In the genomic region with DNA sequence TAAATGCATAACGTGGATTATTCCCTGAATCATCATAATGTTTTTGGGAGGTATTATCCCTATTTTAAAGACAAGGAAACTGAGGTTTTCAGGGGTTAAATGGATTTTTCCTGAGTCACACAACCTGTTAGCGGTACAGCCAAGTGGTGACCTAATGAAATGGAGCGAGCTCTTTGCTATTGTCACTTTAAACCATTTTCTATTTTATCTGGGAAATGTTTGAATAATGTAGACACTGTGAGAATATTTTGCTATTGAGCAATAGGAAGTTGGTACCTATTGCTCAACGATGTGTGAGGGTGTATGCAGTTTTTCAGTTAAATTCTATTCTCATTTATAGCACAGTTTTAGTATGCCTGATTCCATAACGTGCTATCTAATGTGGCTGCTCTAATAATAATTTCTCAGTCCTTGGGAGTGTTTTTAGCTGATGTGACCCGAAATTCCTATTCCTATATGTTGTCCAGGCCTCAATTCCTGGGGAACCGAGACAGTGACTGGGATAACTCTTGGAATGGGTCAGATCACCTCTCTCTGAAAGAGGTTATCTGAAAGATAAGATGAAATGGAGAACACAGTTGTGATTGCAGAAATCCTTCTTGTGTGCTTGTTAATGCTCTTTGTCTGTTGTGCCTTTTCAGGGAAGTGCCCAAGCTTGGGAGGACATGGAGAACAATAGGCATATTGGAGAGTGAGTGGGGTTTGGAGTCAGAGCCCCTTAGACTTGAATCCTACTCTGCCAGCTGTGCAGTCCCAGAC, we compare ENCODE assay signal across 1 cellular context.
TF ChIP-seq lines count a peak whose summit lies in the region.

No MANE protein-coding gene starts in this region.

TF ChIP-seq in endothelial cell of umbilical vein, 7 proteins besides CTCF, POLR2A, EP300 and RAD21:
- TF ChIP-seq, protein P1, sequence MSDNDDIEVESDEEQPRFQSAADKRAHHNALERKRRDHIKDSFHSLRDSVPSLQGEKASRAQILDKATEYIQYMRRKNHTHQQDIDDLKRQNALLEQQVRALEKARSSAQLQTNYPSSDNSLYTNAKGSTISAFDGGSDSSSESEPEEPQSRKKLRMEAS (IDR thresholded peaks at IDR 0.05; ENCODE audit: insufficient read depth, insufficient read length), result no peak
- TF ChIP-seq EZH2 (IDR thresholded peaks at IDR 0.05; ENCODE audit: borderline replicate concordance, low read depth, low read length, severe bottlenecking) (no peak), MYC (IDR thresholded peaks at IDR 0.05; ENCODE audit: low read depth, low read length) (no peak), JUN (IDR thresholded peaks at IDR 0.05; ENCODE audit: borderline replicate concordance, insufficient read depth, insufficient read length, low read depth) (peak; percentile 19), GATA2 (IDR thresholded peaks at IDR 0.05; ENCODE audit: insufficient read depth, insufficient read length, low read depth, low read length) (no peak), FOS (IDR thresholded peaks at IDR 0.05; ENCODE audit: borderline replicate concordance, insufficient read depth, low read length) (peak; percentile 52), POLR2AphosphoS5 (IDR thresholded peaks at IDR 0.05; ENCODE audit: insufficient read depth, low read depth, low read length) (peak; percentile 18)
